ENCODE assay signal across 18 cellular contexts in genomic region chr2:57076856-57077255, GRCh38.
DNase-seq lines count a peak whose midpoint lies in the region; ATAC-seq, FAIRE-seq and TF ChIP-seq lines count a peak whose summit lies in the region.
"Had no signal": no experiment of that assay in that cellular context is flagged by ENCODE, and none has a peak within 500 bp of the region (broad histone marks: within the 10 kb centered on the region; RNA-seq: fewer than 3 reads in every experiment).

No MANE protein-coding gene starts in this region.

- no peaks in the 10 kb centered on the region for H3K27me3 ChIP-seq in HepG2 (ENCODE audit: control insufficient read depth in 1 of 2, insufficient read depth in 2 of 2, low read length in 2 of 2)
- no peaks in the 10 kb centered on the region for H3K27me3 ChIP-seq in right lobe of liver
- no peaks in the 10 kb centered on the region for H3K27me3 ChIP-seq in K562 (ENCODE audit: control insufficient read depth in 2 of 2, insufficient read depth in 2 of 2, low read length in 2 of 2)
- H3K27me3 ChIP-seq: BLaER1 treated with 17β-estradiol and CSF1 and Interleukin-3, amounts not matched to agents 10 nM and 100 nM; SJSA1 had no signal

- ATAC-seq in HepG2 (no peak), right lobe of liver (no peak), K562 (no peak)
- no peak for ATAC-seq in activated CD8-positive, alpha-beta T cell treated with anti-CD3 and anti-CD28 coated beads, Interleukin-2, amount 10 ng/mL, durations not matched to agents 7 days and 5 days

- H3K27me3 Mint-ChIP-seq in activated CD8-positive, alpha-beta T cell treated with anti-CD3 and anti-CD28 coated beads, Interleukin-2, amount 10 ng/mL, durations not matched to agents 7 days and 5 days (ENCODE audit: low read depth) = no peaks in the 10 kb centered on the region

- TF ChIP-seq CTCF in HepG2 (CRISPR knock-in tag; IDR thresholded peaks at IDR 0.05) (no peak), right lobe of liver (IDR thresholded peaks at IDR 0.05) (no peak), K562 (IDR thresholded peaks at IDR 0.05 in 2 of 3, conservative IDR thresholded peaks at IDR 0.05 in 1 of 3; ENCODE audit: insufficient read depth in 2 of 3, low read depth in 1 of 3, low read length in 3 of 3) (no peak), lower leg skin (IDR thresholded peaks at IDR 0.05) (no peak)

- H3K9me3 Mint-ChIP-seq in activated CD8-positive, alpha-beta T cell treated with anti-CD3 and anti-CD28 coated beads, Interleukin-2, amount 10 ng/mL, durations not matched to agents 7 days and 5 days (ENCODE audit: insufficient read depth) = peaks cover 17% of the 10 kb centered on the region

- intact Hi-C loops in HepG2 (cut with micrococcal nuclease; ENCODE audit: unreplicated experiment) (no loop called here), right lobe of liver (cut with DNase I) (no loop called here), K562 (cut with micrococcal nuclease) (no loop called here), lower leg skin (cut with DNase I; ENCODE audit: low total_unique reads) (no loop called here)

- FAIRE-seq in HepG2 (lab: Jason Lieb, UNC) = no peak
- no peak for FAIRE-seq in K562 (lab: Jason Lieb, UNC)

- peaks cover 73% of the 10 kb centered on the region for H3K9me3 ChIP-seq in HepG2 (ENCODE audit: low read length)
- no peaks in the 10 kb centered on the region for H3K9me3 ChIP-seq in right lobe of liver
- no peaks in the 10 kb centered on the region for H3K9me3 ChIP-seq in K562 (replicated peaks; ENCODE audit: control insufficient read depth, insufficient read depth, low read depth, low read length)
- H3K9me3 ChIP-seq: BLaER1 treated with 17β-estradiol and CSF1 and Interleukin-3, amounts not matched to agents 10 nM and 100 nM; HAP-1; SJSA1 had no signal

- TF ChIP-seq POLR2A in HepG2 (IDR thresholded peaks at IDR 0.05; ENCODE audit: insufficient read depth in 1 of 2, low read depth in 2 of 2, low read length in 2 of 2) (no peak), right lobe of liver (IDR thresholded peaks at IDR 0.05) (no peak), K562 (conservative IDR thresholded peaks at IDR 0.05) (no peak), lower leg skin (IDR thresholded peaks at IDR 0.05) (no peak)

- TF ChIP-seq RAD21 in HepG2 (CRISPR knock-in tag; IDR thresholded peaks at IDR 0.05) = no peak
- no peak for TF ChIP-seq RAD21 in K562 (CRISPR knock-in tag; conservative IDR thresholded peaks at IDR 0.05 in 1 of 2, IDR thresholded peaks at IDR 0.05 in 1 of 2)

- no TSS peak for BruUV-seq in HepG2 (replicated peaks; lab: Mats Ljungman, UMichigan)
- no TSS peak for BruUV-seq in K562 (replicated peaks; lab: Mats Ljungman, UMichigan)

- in situ Hi-C loops in HepG2 (cut with HindIII; ENCODE audit: extremely low pct_ligation_motif_present, low pct_unique_long_range_greater_than_20kb) (no loop called here), K562 (cut with MboI) (no loop called here)

- H3K4me1 ChIP-seq in HepG2 (ENCODE audit: insufficient read depth, low read length) (no peaks in the 10 kb centered on the region), right lobe of liver (no peaks in the 10 kb centered on the region), K562 (replicated peaks in 1 of 2; ENCODE audit: control insufficient read depth in 2 of 2, insufficient read depth in 2 of 2, low read length in 2 of 2) (no peaks in the 10 kb centered on the region)
- H3K4me1 ChIP-seq: BLaER1 treated with 17β-estradiol and CSF1 and Interleukin-3, amounts not matched to agents 10 nM and 100 nM; HAP-1; SJSA1 had no signal

- no peaks in the 10 kb centered on the region for H3K36me3 Mint-ChIP-seq in activated CD8-positive, alpha-beta T cell treated with anti-CD3 and anti-CD28 coated beads, Interleukin-2, amount 10 ng/mL, durations not matched to agents 7 days and 5 days (ENCODE audit: low read depth)

- H3K36me3 ChIP-seq in HepG2 (replicated peaks in 1 of 2; ENCODE audit: control insufficient read depth in 1 of 2, insufficient read depth in 2 of 2, low read length in 2 of 2) (no peaks in the 10 kb centered on the region), right lobe of liver (no peaks in the 10 kb centered on the region), K562 (ENCODE audit: control insufficient read depth, insufficient read depth, low read length) (no peaks in the 10 kb centered on the region)
- H3K36me3 ChIP-seq: BLaER1 treated with 17β-estradiol and CSF1 and Interleukin-3, amounts not matched to agents 10 nM and 100 nM; HAP-1; SJSA1 had no signal

- no peaks in the 10 kb centered on the region for H3K79me2 ChIP-seq in HepG2 (ENCODE audit: insufficient read depth, low read length)
- no peaks in the 10 kb centered on the region for H3K79me2 ChIP-seq in K562 (ENCODE audit: control insufficient read depth, insufficient read depth, low read length)

- H4K20me1 ChIP-seq in HepG2 (ENCODE audit: insufficient read depth, low read length) (no peaks in the 10 kb centered on the region), K562 (replicated peaks; ENCODE audit: control insufficient read depth, insufficient read depth, low read length) (no peaks in the 10 kb centered on the region)
- H4K20me1 ChIP-seq: BLaER1 treated with 17β-estradiol and CSF1 and Interleukin-3, amounts not matched to agents 10 nM and 100 nM had no signal

- H3K4me3 ChIP-seq in HepG2 (replicated peaks in 1 of 3; ENCODE audit: insufficient read depth in 1 of 3, low read depth in 2 of 3, low read length in 3 of 3) = no peak overlapping the region
- no peak overlapping the region for H3K4me3 ChIP-seq in right lobe of liver
- no peak overlapping the region for H3K4me3 ChIP-seq in K562
- H3K4me3 ChIP-seq in lower leg skin (ENCODE audit: low read depth, poor library complexity, severe bottlenecking) = no peak overlapping the region
- H3K4me3 ChIP-seq: BLaER1 treated with 17β-estradiol and CSF1 and Interleukin-3, amounts not matched to agents 10 nM and 100 nM; HAP-1; SJSA1 had no signal

- H3K4me2 ChIP-seq in HepG2 (ENCODE audit: low read depth, low read length) (no peak overlapping the region), K562 (ENCODE audit: insufficient read depth, low read length) (no peak overlapping the region)
- H3K4me2 ChIP-seq: BLaER1 treated with 17β-estradiol and CSF1 and Interleukin-3, amounts not matched to agents 10 nM and 100 nM had no signal

- POLR2A ChIA-PET in HepG2 (lab: Yijun Ruan, JAX) = no interaction called here
- POLR2A ChIA-PET in K562 (lab: Yijun Ruan, JAX) = no interaction called here
- POLR2A ChIA-PET in activated CD8-positive, alpha-beta T cell treated with anti-CD3 and anti-CD28 coated beads, Interleukin-2, amount 10 ng/mL, durations not matched to agents 7 days and 5 days (lab: Charles Lee) = no interaction called here

- H2AFZ ChIP-seq in HepG2 (ENCODE audit: low read length) (no peak overlapping the region), K562 (ENCODE audit: low read depth, low read length) (no peak overlapping the region)

- H3K27ac ChIP-seq in HepG2 (ENCODE audit: extremely low read length, insufficient read depth, low read length) = no peak overlapping the region
- H3K27ac ChIP-seq in right lobe of liver = no peak overlapping the region
- no peak overlapping the region for H3K27ac ChIP-seq in K562 (ENCODE audit: extremely low read depth, low read depth, low read length)
- H3K27ac ChIP-seq: BLaER1 treated with 17β-estradiol and CSF1 and Interleukin-3, amounts not matched to agents 10 nM and 100 nM; HL-60; SJSA1 had no signal

- no peak overlapping the region for H3K4me3 Mint-ChIP-seq in activated CD8-positive, alpha-beta T cell treated with anti-CD3 and anti-CD28 coated beads, Interleukin-2, amount 10 ng/mL, durations not matched to agents 7 days and 5 days

- H3K9ac ChIP-seq in HepG2 (ENCODE audit: insufficient read depth, low read depth, low read length) (no peak overlapping the region), K562 (ENCODE audit: insufficient read depth in 1 of 2, low read depth in 2 of 2, low read length in 2 of 2) (no peak overlapping the region)
- H3K9ac ChIP-seq: BLaER1 treated with 17β-estradiol and CSF1 and Interleukin-3, amounts not matched to agents 10 nM and 100 nM had no signal

- TF ChIP-seq EP300 in HepG2 (IDR thresholded peaks at IDR 0.05; ENCODE audit: low read depth in 2 of 2, low read length in 2 of 2) (no peak), HepG2 (CRISPR knock-in tag; IDR thresholded peaks at IDR 0.05; ENCODE audit: borderline replicate concordance) (no peak), K562 (IDR thresholded peaks at IDR 0.05; ENCODE audit: low read length) (no peak)

- CTCF ChIA-PET in HepG2 (lab: Yijun Ruan, JAX; ENCODE audit: low intra/inter-chr PET ratio, low total read pairs) = no interaction called here
- CTCF ChIA-PET in K562 (lab: Yijun Ruan, JAX; ENCODE audit: low intra/inter-chr PET ratio) = no interaction called here
- CTCF ChIA-PET in activated CD8-positive, alpha-beta T cell treated with anti-CD3 and anti-CD28 coated beads, Interleukin-2, amount 10 ng/mL, durations not matched to agents 7 days and 5 days (lab: Charles Lee) = no interaction called here

- DNase-seq in HepG2 (ENCODE audit: low spot score) (no peak), right lobe of liver (no peak), K562 (ENCODE audit: extremely low read depth in 1 of 4, low spot score in 3 of 4) (no peak), hepatic stellate cell (ENCODE audit: low spot score) (peak; percentile 3), NCI-H1694 treated with DMSO at 0.1 percent for 48 hours (lab: John Stamatoyannopoulos, UW) (no peak), NCI-H82 (lab: John Stamatoyannopoulos, UW) (no peak), lower leg skin (ENCODE audit: low spot score in 2 of 2) (no peak)
- DNase-seq in activated CD8-positive, alpha-beta T cell treated with anti-CD3 and anti-CD28 coated beads, Interleukin-2, amount 10 ng/mL, durations not matched to agents 7 days and 5 days = no peak
- DNase-seq: 8988T, DND-41, KBM-7, NCI-H1048, NCI-H1436 treated with DMSO at 0.1 percent for 48 hours, NCI-H774 had no signal

- no peaks in the 10 kb centered on the region for H3K4me1 Mint-ChIP-seq in activated CD8-positive, alpha-beta T cell treated with anti-CD3 and anti-CD28 coated beads, Interleukin-2, amount 10 ng/mL, durations not matched to agents 7 days and 5 days (ENCODE audit: low read depth)

- no peaks in the 10 kb centered on the region for H3K9me1 ChIP-seq in K562 (ENCODE audit: control insufficient read depth, insufficient read depth, low read length)

- no peak overlapping the region for H3K27ac Mint-ChIP-seq in activated CD8-positive, alpha-beta T cell treated with anti-CD3 and anti-CD28 coated beads, Interleukin-2, amount 10 ng/mL, durations not matched to agents 7 days and 5 days

TF ChIP-seq in HepG2, 621 proteins besides CTCF, POLR2A, EP300 and RAD21 (continues in another document):
- peak; percentile 72 for TF ChIP-seq MAFF (IDR thresholded peaks at IDR 0.05; ENCODE audit: low read depth, low read length)
- peak; percentile 74 to 82 for TF ChIP-seq MAFK (conservative IDR thresholded peaks at IDR 0.05 in 1 of 2, IDR thresholded peaks at IDR 0.05 in 1 of 2; ENCODE audit: low read length in 2 of 2)

TF ChIP-seq in K562, 482 proteins besides CTCF, POLR2A, EP300 and RAD21:
- TF ChIP-seq ZNF316 (IDR thresholded peaks at IDR 0.05) (peak; percentile 65), KAT7 (CRISPR knock-in tag; IDR thresholded peaks at IDR 0.05; ENCODE audit: borderline replicate concordance) (no peak), MAFG (tag; conservative IDR thresholded peaks at IDR 0.05) (0 out of 2 replicates have a peak, but pooled peaks have one; percentile 16), SMAD2 (IDR thresholded peaks at IDR 0.05; ENCODE audit: low read depth, low read length) (no peak)

Comparison
In these comparisons a context has a peak if more than half of its experiments do, and no peak if none do; other contexts are left out.
1. Of the 241 proteins assayed by ChIP-seq in both HepG2 and K562: peak only in HepG2: MAFF and MAFK; only in K562: MAFG; in both: none; in neither: 238.